In genomic region chr3:31762888-31763351, GRCh38 we compare ENCODE assay signal across 18 cellular contexts.
DNase-seq lines count a peak whose midpoint lies in the region; ATAC-seq, FAIRE-seq and TF ChIP-seq lines count a peak whose summit lies in the region.
"Had no signal": no experiment of that assay in that cellular context is flagged by ENCODE, and none has a peak within 500 bp of the region (broad histone marks: within the 10 kb centered on the region; RNA-seq: fewer than 3 reads in every experiment).

No MANE protein-coding gene starts in this region.

- no CpG with 5 or more reads among the region's 5 CpGs for WGBS in mesendoderm (ENCODE audit: extremely low coverage, insufficient coverage, low lambda C conversion rate)

- no peak for TF ChIP-seq CTCF in natural killer cell (IDR thresholded peaks at IDR 0.05)
- no peak for TF ChIP-seq CTCF in astrocyte (IDR thresholded peaks at IDR 0.05; ENCODE audit: insufficient read depth, low read depth, low read length)
- TF ChIP-seq CTCF in GM13977 (IDR thresholded peaks at IDR 0.05; ENCODE audit: extremely low read depth, insufficient read depth, missing control alignments): no peak

- FAIRE-seq in astrocyte (lab: Jason Lieb, UNC): no peak
- FAIRE-seq in frontal cortex (lab: Jason Lieb, UNC): no peak
- FAIRE-seq: G401.6, HepG2 had no signal

- intact Hi-C loops in natural killer cell (cut with micrococcal nuclease): loop anchor here (10.0 kb wide), 2 partner anchors 208 to 1748 kb away; no protein-coding TSS in a partner anchor

- no peak overlapping the region for H3K27ac ChIP-seq in astrocyte (ENCODE audit: low read depth, low read length)
- no peak overlapping the region for H3K27ac ChIP-seq in mesendoderm (ENCODE audit: low read depth, low read length)
- H3K27ac ChIP-seq: testis had no signal

- H3K4me3 ChIP-seq in astrocyte (ENCODE audit: insufficient read depth, low read depth, low read length) (no peak overlapping the region), mesendoderm (ENCODE audit: low read length) (no peak overlapping the region)
- H3K4me3 ChIP-seq: testis had no signal

- H3K27me3 ChIP-seq in astrocyte (ENCODE audit: insufficient read depth, low read length): no peaks in the 10 kb centered on the region
- no peaks in the 10 kb centered on the region for H3K27me3 ChIP-seq in mesendoderm (ENCODE audit: insufficient read depth, low read length, poor library complexity)
- H3K27me3 ChIP-seq: testis had no signal

- no peaks in the 10 kb centered on the region for H3K27me3 Mint-ChIP-seq in natural killer cell treated with Interleukin-12 subunit alpha and Interleukin-12 subunit beta and Interleukin-15 and Interleukin-18, amount 100 ng/mL, for 72 hours
- no peaks in the 10 kb centered on the region for H3K27me3 Mint-ChIP-seq in natural killer cell (ENCODE audit: low read depth in 2 of 2)
- no peaks in the 10 kb centered on the region for H3K27me3 Mint-ChIP-seq in astrocyte (ENCODE audit: low read depth, unreplicated experiment)

- H3K36me3 Mint-ChIP-seq in natural killer cell treated with Interleukin-12 subunit alpha and Interleukin-12 subunit beta and Interleukin-15 and Interleukin-18, amount 100 ng/mL, for 72 hours: no peaks in the 10 kb centered on the region
- no peaks in the 10 kb centered on the region for H3K36me3 Mint-ChIP-seq in natural killer cell
- H3K36me3 Mint-ChIP-seq in astrocyte (ENCODE audit: low read depth, unreplicated experiment): peaks cover 2% of the 10 kb centered on the region
- H3K36me3 Mint-ChIP-seq: CD14-positive monocyte had no signal

- no peaks in the 10 kb centered on the region for H3K4me1 ChIP-seq in astrocyte (ENCODE audit: insufficient read depth, low read length)
- H3K4me1 ChIP-seq in mesendoderm (ENCODE audit: control insufficient read depth, low read depth, low read length): no peaks in the 10 kb centered on the region
- H3K4me1 ChIP-seq: testis had no signal

- H3K27ac Mint-ChIP-seq in natural killer cell treated with Interleukin-12 subunit alpha and Interleukin-12 subunit beta and Interleukin-15 and Interleukin-18, amount 100 ng/mL, for 72 hours: peak overlapping the region; percentile 70 to 76
- H3K27ac Mint-ChIP-seq in natural killer cell (no peak overlapping the region), astrocyte (ENCODE audit: unreplicated experiment) (no peak overlapping the region)
- H3K27ac Mint-ChIP-seq: CD14-positive monocyte had no signal

- H3K9me3 Mint-ChIP-seq in natural killer cell treated with Interleukin-12 subunit alpha and Interleukin-12 subunit beta and Interleukin-15 and Interleukin-18, amount 100 ng/mL, for 72 hours: no peaks in the 10 kb centered on the region
- H3K9me3 Mint-ChIP-seq in natural killer cell: no peaks in the 10 kb centered on the region
- no peaks in the 10 kb centered on the region for H3K9me3 Mint-ChIP-seq in astrocyte (ENCODE audit: unreplicated experiment)
- H3K9me3 Mint-ChIP-seq: CD14-positive monocyte had no signal

- no peak overlapping the region for H3K18ac ChIP-seq in mesendoderm (ENCODE audit: low read length)

- H3K4me2 ChIP-seq in astrocyte (ENCODE audit: low read length) (no peak overlapping the region), mesendoderm (ENCODE audit: low read length) (no peak overlapping the region)

- no peaks in the 10 kb centered on the region for H3K79me1 ChIP-seq in mesendoderm (ENCODE audit: low read length)

- peaks cover 10% of the 10 kb centered on the region for H4K20me1 ChIP-seq in astrocyte (ENCODE audit: insufficient read depth, low read length)

- H3K9me3 ChIP-seq in astrocyte (ENCODE audit: insufficient read depth, low read depth, low read length): no peaks in the 10 kb centered on the region
- H3K9me3 ChIP-seq: testis had no signal

- H2BK120ac ChIP-seq in mesendoderm (ENCODE audit: low read depth, low read length): no peak overlapping the region

- H2BK15ac ChIP-seq in mesendoderm (replicated peaks; ENCODE audit: low read depth): no peak overlapping the region

- H3K36me3 ChIP-seq in astrocyte (ENCODE audit: insufficient read depth, low read length): no peaks in the 10 kb centered on the region
- H3K36me3 ChIP-seq in mesendoderm (ENCODE audit: control insufficient read depth, insufficient read depth, low read length): no peaks in the 10 kb centered on the region

- H2AK5ac ChIP-seq in mesendoderm (ENCODE audit: low read length): no peak overlapping the region

- no peak overlapping the region for H2BK5ac ChIP-seq in mesendoderm (ENCODE audit: low read length)

- peak overlapping the region; percentile 54 for H3K56ac ChIP-seq in mesendoderm (ENCODE audit: low read length)

- H3K9ac ChIP-seq in astrocyte (ENCODE audit: low read length) (no peak overlapping the region), mesendoderm (ENCODE audit: low read length) (no peak overlapping the region)

- H3K79me2 ChIP-seq in astrocyte (ENCODE audit: insufficient read depth, low read length) (no peaks in the 10 kb centered on the region), mesendoderm (ENCODE audit: control insufficient read depth, insufficient read depth, low read length) (no peaks in the 10 kb centered on the region)

- no peak overlapping the region for H4K8ac ChIP-seq in mesendoderm (ENCODE audit: low read depth, low read length)

- peak overlapping the region; percentile 61 for H3K4me3 Mint-ChIP-seq in natural killer cell treated with Interleukin-12 subunit alpha and Interleukin-12 subunit beta and Interleukin-15 and Interleukin-18, amount 100 ng/mL, for 72 hours
- H3K4me3 Mint-ChIP-seq in natural killer cell: no peak overlapping the region
- no peak overlapping the region for H3K4me3 Mint-ChIP-seq in astrocyte (ENCODE audit: unreplicated experiment)
- H3K4me3 Mint-ChIP-seq: CD14-positive monocyte had no signal

- no peak overlapping the region for H2AFZ ChIP-seq in astrocyte (ENCODE audit: low read depth, low read length)

- in situ Hi-C loops in GM13977 (cut with MboI; ENCODE audit: low pct_unique_long_range_greater_than_20kb, low sequenced_read_pairs, unreplicated experiment): no loop called here

- H3K4ac ChIP-seq in mesendoderm (ENCODE audit: low read depth, low read length): no peak overlapping the region

- no peak overlapping the region for H3K23ac ChIP-seq in mesendoderm (ENCODE audit: low read length)

- H3K4me1 Mint-ChIP-seq in natural killer cell treated with Interleukin-12 subunit alpha and Interleukin-12 subunit beta and Interleukin-15 and Interleukin-18, amount 100 ng/mL, for 72 hours (ENCODE audit: low read depth in 2 of 2): peaks cover 43 to 59% of the 10 kb centered on the region in 2 donors
- H3K4me1 Mint-ChIP-seq in natural killer cell (peaks cover 27% of the 10 kb centered on the region in 2 donors), astrocyte (ENCODE audit: low read depth, unreplicated experiment) (peaks cover 7% of the 10 kb centered on the region)

- no peak for DNase-seq in natural killer cell treated with Interleukin-12 subunit alpha and Interleukin-12 subunit beta and Interleukin-15 and Interleukin-18, amount 100 ng/mL, for 72 hours (ENCODE audit: low spot score)
- DNase-seq in natural killer cell (no peak), astrocyte (ENCODE audit: low read depth) (peak; percentile 30), mesendoderm (no peak), frontal cortex (ENCODE audit: low spot score in 2 of 2) (no peak), GM13977 (ENCODE audit: low spot score) (no peak)
- DNase-seq in stimulated activated CD8-positive, alpha-beta memory T cell treated with anti-CD3 and anti-CD28 coated beads, Interleukin-4, amount 100 ng/mL, for 48 hours: no peak
- DNase-seq in stimulated activated naive CD8-positive, alpha-beta T cell treated with anti-CD3 and anti-CD28 coated beads, Interleukin-15, Interleukin-2, amounts not matched to agents 100 U/mL and 50 U/mL, for 24 hours: no peak
- DNase-seq: activated naive CD4-positive, alpha-beta T cell treated with Interleukin-2 at 50 U/mL for 16 hours; anterior cingulate cortex; left ventricle myocardium superior; nucleus accumbens; SHP77; testis had no signal

- H4K5ac ChIP-seq in mesendoderm (ENCODE audit: low read length): no peak overlapping the region

- ATAC-seq in natural killer cell treated with Interleukin-12 subunit alpha and Interleukin-12 subunit beta and Interleukin-15 and Interleukin-18, amount 100 ng/mL, for 72 hours: no peak
- ATAC-seq in natural killer cell: no peak
- ATAC-seq in stimulated activated naive CD8-positive, alpha-beta T cell treated with anti-CD3 and anti-CD28 coated beads, Interleukin-15, Interleukin-2, amounts not matched to agents 100 U/mL and 50 U/mL, for 24 hours: no peak
- ATAC-seq: esophagus mucosa, HepG2 had no signal

Comparison
In these comparisons a context has a peak if more than half of its experiments do, and no peak if none do; other contexts are left out.
1. H3K27ac Mint-ChIP-seq: peak in natural killer cell treated with Interleukin-12 subunit alpha and Interleukin-12 subunit beta and Interleukin-15 and Interleukin-18, amount 100 ng/mL, for 72 hours (2 of 2); none in natural killer cell (0 of 2) and astrocyte (single experiment).